In genomic region chr6:38813451-38813850, GRCh38 we compare ENCODE assay signal across 20 cellular contexts.
DNase-seq lines count a peak whose midpoint lies in the region; ATAC-seq and TF ChIP-seq lines count a peak whose summit lies in the region.
"Had no signal": no experiment of that assay in that cellular context is flagged by ENCODE, and none has a peak within 500 bp of the region (broad histone marks: within the 10 kb centered on the region; RNA-seq: fewer than 3 reads in every experiment).

No MANE protein-coding gene starts in this region.

- H3K36me3 Mint-ChIP-seq in CD8-positive, alpha-beta memory T cell = no peaks in the 10 kb centered on the region
- H3K36me3 Mint-ChIP-seq in stimulated activated memory B cell treated with anti-CD40 and anti-IgM and Interleukin-4, amounts not matched to agents 10 μg/mL and 1 μg/mL and 100 μg/mL, for 72 hours = no peaks in the 10 kb centered on the region

- H4K20me1 ChIP-seq in OCI-LY7 (ENCODE audit: insufficient read depth, low read length) = no peaks in the 10 kb centered on the region; the same call in 1 of the 2 replicates

- peak; percentile 54 for ATAC-seq in mucosa of descending colon
- no peak for ATAC-seq in stimulated activated memory B cell treated with anti-CD40 and anti-IgM and Interleukin-4, amounts not matched to agents 10 μg/mL and 1 μg/mL and 100 μg/mL, for 72 hours
- ATAC-seq: GM12878, K562, Panc1 had no signal

- POLR2A ChIA-PET in CD8-positive, alpha-beta memory T cell (lab: Charles Lee) = no interaction called here
- POLR2A ChIA-PET in OCI-LY7 (lab: Charles Lee) = interaction anchor here (0.6 kb wide), 1 partner anchor 33 kb away, joined by 3 read pairs; no protein-coding TSS in a partner anchor

- H3K9me3 ChIP-seq in CD8-positive, alpha-beta memory T cell (ENCODE audit: low read length) = no peaks in the 10 kb centered on the region
- H3K9me3 ChIP-seq in adipocyte (ENCODE audit: control insufficient read depth, low read length) (no peaks in the 10 kb centered on the region), mucosa of descending colon (no peaks in the 10 kb centered on the region), OCI-LY7 (ENCODE audit: low read length) (no peaks in the 10 kb centered on the region)
- H3K9me3 ChIP-seq: SJCRH30 had no signal

- BruUV-seq in OCI-LY7 (replicated peaks; lab: Mats Ljungman, UMichigan) = no TSS peak

- no peaks in the 10 kb centered on the region for H3K27me3 ChIP-seq in CD8-positive, alpha-beta memory T cell (ENCODE audit: insufficient read depth, low read length, poor library complexity, severe bottlenecking)
- peaks cover 18% of the 10 kb centered on the region for H3K27me3 ChIP-seq in adipocyte (replicated peaks; ENCODE audit: control insufficient read depth, insufficient read depth, low read length)

- DNase-seq in CD8-positive, alpha-beta memory T cell = no peak
- DNase-seq in LNCaP clone FGC (ENCODE audit: low read depth) (peak; percentile 97), adipocyte (ENCODE audit: low read depth) (peak; percentile 43), mucosa of descending colon (no peak), GDM1 (lab: John Stamatoyannopoulos, UW) (no peak), OCI-LY7 (ENCODE audit: low spot score) (no peak)
- DNase-seq: COR-L47, DMS 273 treated with DMSO at 0.1 percent for 48 hours, GF-D8, MM.1S, NCI-H1105, NCI-H1694, NCI-H2227 treated with DMSO at 0.1 percent for 48 hours, NCI-H510A treated with DMSO at 0.1 percent for 48 hours, NCI-H82, SJCRH30 had no signal

- H3K4me2 ChIP-seq in OCI-LY7 (ENCODE audit: low read length) = no peak overlapping the region

- CTCF ChIA-PET in CD8-positive, alpha-beta memory T cell (lab: Charles Lee) = no interaction called here
- CTCF ChIA-PET in OCI-LY7 (lab: Charles Lee; ENCODE audit: unreplicated experiment) = no interaction called here

- H3K79me2 ChIP-seq in OCI-LY7 (ENCODE audit: insufficient read depth, low read depth, low read length) = no peaks in the 10 kb centered on the region

- H3K4me1 ChIP-seq in CD8-positive, alpha-beta memory T cell (ENCODE audit: insufficient read depth, low read length) = no peaks in the 10 kb centered on the region
- peaks cover 7% of the 10 kb centered on the region for H3K4me1 ChIP-seq in adipocyte (ENCODE audit: control insufficient read depth, insufficient read depth, low read length)
- peaks cover 3% of the 10 kb centered on the region for H3K4me1 ChIP-seq in mucosa of descending colon (ENCODE audit: low read depth)
- no peaks in the 10 kb centered on the region for H3K4me1 ChIP-seq in OCI-LY7 (ENCODE audit: insufficient read depth, low read length, poor library complexity, severe bottlenecking)
- H3K4me1 ChIP-seq: SJCRH30 had no signal

- no peak overlapping the region for H3K4me3 Mint-ChIP-seq in CD8-positive, alpha-beta memory T cell
- H3K4me3 Mint-ChIP-seq in stimulated activated memory B cell treated with anti-CD40 and anti-IgM and Interleukin-4, amounts not matched to agents 10 μg/mL and 1 μg/mL and 100 μg/mL, for 72 hours = no peak overlapping the region

- no peaks in the 10 kb centered on the region for H3K36me3 ChIP-seq in CD8-positive, alpha-beta memory T cell (ENCODE audit: insufficient read depth, low read length)
- H3K36me3 ChIP-seq in adipocyte (ENCODE audit: control insufficient read depth, insufficient read depth, low read length, severe bottlenecking) (no peaks in the 10 kb centered on the region), mucosa of descending colon (ENCODE audit: low read depth) (no peaks in the 10 kb centered on the region), OCI-LY7 (ENCODE audit: insufficient read depth, low read length) (no peaks in the 10 kb centered on the region)
- H3K36me3 ChIP-seq: SJCRH30 had no signal

- TF ChIP-seq CTCF in LNCaP clone FGC (IDR thresholded peaks at IDR 0.05; ENCODE audit: control insufficient read depth, extremely low read depth, insufficient read depth) = no peak
- TF ChIP-seq CTCF in mucosa of descending colon (IDR thresholded peaks at IDR 0.05) = no peak
- TF ChIP-seq CTCF in OCI-LY7 (conservative IDR thresholded peaks at IDR 0.05; ENCODE audit: low read length) = no peak

- no peak overlapping the region for H3K4me3 ChIP-seq in CD8-positive, alpha-beta memory T cell (ENCODE audit: low read length)
- H3K4me3 ChIP-seq in LNCaP clone FGC (ENCODE audit: low read depth, low read length) = no peak overlapping the region
- H3K4me3 ChIP-seq in adipocyte (ENCODE audit: low read length) = peak overlapping the region; percentile 34
- no peak overlapping the region for H3K4me3 ChIP-seq in mucosa of descending colon
- H3K4me3 ChIP-seq in OCI-LY7 (ENCODE audit: low read depth, low read length, poor library complexity, severe bottlenecking) = no peak overlapping the region
- H3K4me3 ChIP-seq: GM12878, K562, SJCRH30 had no signal

- peaks cover 0 to 4% (median 0%) of the 10 kb centered on the region in 3 donors for H3K4me1 Mint-ChIP-seq in CD8-positive, alpha-beta memory T cell
- no peaks in the 10 kb centered on the region for H3K4me1 Mint-ChIP-seq in stimulated activated memory B cell treated with anti-CD40 and anti-IgM and Interleukin-4, amounts not matched to agents 10 μg/mL and 1 μg/mL and 100 μg/mL, for 72 hours

- H3K27ac Mint-ChIP-seq in CD8-positive, alpha-beta memory T cell = peak overlapping the region in 1 of 8 donors; percentile 2
- H3K27ac Mint-ChIP-seq in stimulated activated memory B cell treated with anti-CD40 and anti-IgM and Interleukin-4, amounts not matched to agents 10 μg/mL and 1 μg/mL and 100 μg/mL, for 72 hours = no peak overlapping the region

- H3K9ac ChIP-seq in adipocyte (ENCODE audit: low read length) = no peak overlapping the region

- H3K27me3 Mint-ChIP-seq in CD8-positive, alpha-beta memory T cell = peaks cover 12 to 42% of the 10 kb centered on the region in 2 donors
- peaks cover 8% of the 10 kb centered on the region for H3K27me3 Mint-ChIP-seq in stimulated activated memory B cell treated with anti-CD40 and anti-IgM and Interleukin-4, amounts not matched to agents 10 μg/mL and 1 μg/mL and 100 μg/mL, for 72 hours

- peak overlapping the region; percentile 18 for H3K27ac ChIP-seq in CD8-positive, alpha-beta memory T cell (ENCODE audit: low read depth, low read length)
- no peak overlapping the region for H3K27ac ChIP-seq in OCI-LY7 (ENCODE audit: low read depth, low read length, poor library complexity, severe bottlenecking)
- H3K27ac ChIP-seq: SJCRH30 had no signal

- H3K9me3 Mint-ChIP-seq in CD8-positive, alpha-beta memory T cell = peaks cover 0 to 2% (median 0%) of the 10 kb centered on the region in 5 donors
- no peaks in the 10 kb centered on the region for H3K9me3 Mint-ChIP-seq in stimulated activated memory B cell treated with anti-CD40 and anti-IgM and Interleukin-4, amounts not matched to agents 10 μg/mL and 1 μg/mL and 100 μg/mL, for 72 hours

- no peak overlapping the region for H2AFZ ChIP-seq in OCI-LY7 (ENCODE audit: low read length)

- H3K9me2 ChIP-seq in OCI-LY7 (ENCODE audit: insufficient read depth, low read length) = no peaks in the 10 kb centered on the region

- intact Hi-C loops in mucosa of descending colon (cut with DNase I, micrococcal nuclease) (no loop called here), OCI-LY7 (cut with micrococcal nuclease; ENCODE audit: unreplicated experiment) (no loop called here)

Comparison
In these comparisons a context has a peak if more than half of its experiments do, and no peak if none do; other contexts are left out.
1. DNase-seq: peak in LNCaP clone FGC (single experiment) and adipocyte (single experiment); none in CD8-positive, alpha-beta memory T cell (0 of 5), mucosa of descending colon (0 of 3), GDM1 (single experiment) and OCI-LY7 (single experiment).